Comparison of ENCODE assay signal across 8 cellular contexts in the genomic region with DNA sequence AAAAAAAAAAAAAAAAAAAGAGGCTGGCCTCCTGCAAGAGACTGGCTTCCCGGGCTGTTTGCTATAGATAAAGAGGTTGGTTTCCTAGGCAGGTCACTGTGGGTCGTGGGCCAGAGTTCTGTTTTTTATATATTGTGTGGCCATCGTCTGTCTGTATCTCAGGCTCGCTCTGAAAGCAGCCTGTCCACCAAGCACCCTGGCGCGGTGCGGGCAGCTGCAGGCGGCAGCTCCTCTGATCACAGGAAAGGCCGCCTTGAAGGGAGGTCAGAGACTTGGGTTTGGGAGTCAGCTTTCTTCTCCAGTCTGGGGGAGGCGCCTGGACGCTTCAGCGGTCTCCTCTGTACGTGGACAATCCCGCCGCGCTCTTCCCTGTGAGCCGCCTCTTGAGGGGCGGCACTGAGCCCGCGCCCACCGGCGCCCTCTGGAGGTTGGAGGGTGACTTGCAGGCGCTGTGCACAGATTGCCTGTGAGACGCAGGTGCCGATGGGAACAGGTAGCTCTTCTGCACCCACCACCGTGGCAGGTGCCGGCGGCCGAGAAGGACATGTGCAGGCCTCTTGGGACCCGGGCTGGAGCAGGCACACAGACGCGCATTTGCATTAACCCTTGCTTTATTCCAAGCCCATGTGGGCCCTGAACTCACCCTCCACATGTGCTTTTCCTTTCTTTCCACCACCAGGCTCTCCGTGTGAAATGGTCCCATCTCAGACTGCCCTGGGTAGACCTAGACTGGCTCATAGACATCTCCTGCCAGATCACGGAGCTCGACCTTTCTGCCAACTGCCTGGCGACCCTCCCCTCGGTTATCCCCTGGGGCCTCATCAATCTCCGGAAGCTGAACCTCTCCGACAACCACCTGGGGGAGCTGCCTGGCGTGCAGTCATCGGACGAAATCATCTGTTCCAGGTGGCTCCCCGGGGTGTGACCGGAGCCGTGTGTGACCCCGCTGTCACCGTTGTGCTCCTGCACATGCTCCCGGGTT.
DNase-seq lines count a peak whose midpoint lies in the region; ATAC-seq and TF ChIP-seq lines count a peak whose summit lies in the region.

No MANE protein-coding gene starts in this region.

- peak; percentile 94 for ATAC-seq in GM18502 (IDR thresholded peaks at IDR 0.05; ENCODE audit: poor library complexity, unreplicated experiment)
- ATAC-seq in HG02943 (IDR thresholded peaks at IDR 0.05; ENCODE audit: low read depth, unreplicated experiment), result peak; percentile 84

- peak overlapping the region; percentile 60; the same call in 1 of the 2 replicates for H3K9ac ChIP-seq in iPS-20b (ENCODE audit: low read depth, low read length)

- in situ Hi-C loops in brain microvascular endothelial cell (cut with HindIII; ENCODE audit: low pct_ligation_motif_present, low sequenced_read_pairs), result no loop called here

- H3K4me3 ChIP-seq in brain microvascular endothelial cell (ENCODE audit: low read depth, low read length) (peak overlapping the region; percentile 60), iPS-20b (ENCODE audit: low read length) (peak overlapping the region; percentile 73), skin epidermis (peak overlapping the region; percentile 27 to 54 (median 39)), MG63 (no peak overlapping the region)

- no peaks in the 10 kb centered on the region for H3K27me3 ChIP-seq in brain microvascular endothelial cell (replicated peaks)
- H3K27me3 ChIP-seq in iPS-20b (ENCODE audit: insufficient read depth, low read length), result peaks cover 14% of the 10 kb centered on the region
- H3K27me3 ChIP-seq in MG63, result no peaks in the 10 kb centered on the region

- H3K27ac ChIP-seq in brain microvascular endothelial cell (no peak overlapping the region), iPS-20b (ENCODE audit: low read length) (no peak overlapping the region), skin epidermis (peak overlapping the region in 1 of 21 experiments; percentile 16)

- peak; percentile 98 to 99 for DNase-seq in NCI-H187 (lab: John Stamatoyannopoulos, UW)
- DNase-seq in UCSD-AML1 (lab: John Stamatoyannopoulos, UW; ENCODE audit: unreplicated experiment), result peak; percentile 77
- DNase-seq in brain microvascular endothelial cell, result peak; percentile 63
- no peak for DNase-seq in MG63

- peak; percentile 100 for TF ChIP-seq CTCF in brain microvascular endothelial cell (IDR thresholded peaks at IDR 0.05; ENCODE audit: low read depth, low read length, missing control alignments)

- H3K9me3 ChIP-seq in iPS-20b (ENCODE audit: insufficient read depth, low read depth, low read length) (0 out of 2 replicates have a peak, but pooled peaks cover 4% of the 10 kb centered on the region), MG63 (peaks cover 20% of the 10 kb centered on the region)

- H3K36me3 ChIP-seq in brain microvascular endothelial cell (replicated peaks) (no peaks in the 10 kb centered on the region), iPS-20b (ENCODE audit: insufficient read depth, low read depth, low read length) (no peaks in the 10 kb centered on the region), MG63 (peaks cover 78% of the 10 kb centered on the region)

- H3K4me1 ChIP-seq in iPS-20b (ENCODE audit: insufficient read depth, low read length), result no peaks in the 10 kb centered on the region
